8 cellular contexts compared by ENCODE assay signal in genomic region chr1:31771891-31772668, GRCh38. TPM values are rescaled to one million over a fixed set of nuclear protein-coding genes. Genes with fewer than 3 reads are reported as not detected.
DNase-seq lines count a peak whose midpoint lies in the region; ATAC-seq, FAIRE-seq and TF ChIP-seq lines count a peak whose summit lies in the region.

No MANE protein-coding gene starts in this region.

- no peak for TF ChIP-seq CTCF in fibroblast of villous mesenchyme (IDR thresholded peaks at IDR 0.05; ENCODE audit: insufficient read depth, low read depth, low read length)

- ATAC-seq in GM18909 (IDR thresholded peaks at IDR 0.05; ENCODE audit: poor library complexity, unreplicated experiment) (no peak), GM21423 (IDR thresholded peaks at IDR 0.05; ENCODE audit: unreplicated experiment) (no peak), GM18511 (IDR thresholded peaks at IDR 0.05; ENCODE audit: unreplicated experiment) (no peak)

- H3K4me3 ChIP-seq in fibroblast of villous mesenchyme (ENCODE audit: low read depth, low read length) (peak overlapping the region; percentile 21), small intestine (ENCODE audit: low read depth in 1 of 2, low read length in 2 of 2) (peak overlapping the region in 1 of 2 donors; percentile 18)

- no peaks in the 10 kb centered on the region for H3K4me1 ChIP-seq in small intestine (ENCODE audit: control insufficient read depth in 2 of 2, insufficient read depth in 1 of 2, low read depth in 1 of 2, low read length in 1 of 2)

- peaks cover 4 to 31% of the 10 kb centered on the region in 2 donors for H3K27me3 ChIP-seq in small intestine (ENCODE audit: control insufficient read depth in 2 of 2, insufficient read depth in 2 of 2, low read length in 2 of 2)

- no peaks in the 10 kb centered on the region for H3K36me3 ChIP-seq in small intestine (ENCODE audit: control insufficient read depth in 2 of 2, insufficient read depth in 2 of 2, low read length in 2 of 2)

- H3K27ac ChIP-seq in small intestine (ENCODE audit: low read depth in 1 of 2, low read length in 1 of 2): no peak overlapping the region

- no peaks in the 10 kb centered on the region for H3K9me3 ChIP-seq in small intestine (ENCODE audit: control insufficient read depth, low read depth)

- WGBS in small intestine, 3 donors: 4 to 11% (median 5%) methylated on average over 61 to 68 of the region's 68 CpGs

- no peak for FAIRE-seq in small intestine (lab: Jason Lieb, UNC)

- DNase-seq in EH (ENCODE audit: low read depth): peak; percentile 38
- peak; percentile 33 for DNase-seq in activated T-cell treated with anti-CD3 and anti-CD28 coated beads for 24 hours (ENCODE audit: low read depth)
- DNase-seq in fibroblast of villous mesenchyme (ENCODE audit: low read depth): no peak
- DNase-seq in small intestine: peak; percentile 67
- DNase-seq in HuH-7 (ENCODE audit: low spot score): no peak

RNA-seq across cellular contexts. Expression of gene ADGRB2, which starts 7.9 kb away (rescaled TPM):
- total RNA-seq in fibroblast of villous mesenchyme: 11.3 and 14.2 TPM in 2 replicates
- polyA plus RNA-seq in small intestine: 10 to 100 TPM in 1 of 3 donors, 1 to 10 TPM in 2; 4.8 to 18.3 (median 4.9) TPM

RNA-seq across cellular contexts. Expression of gene SPOCD1, which starts 43.7 kb away (rescaled TPM):
- 62.2 and 73.4 TPM in 2 replicates for total RNA-seq in fibroblast of villous mesenchyme
- 1 to 10 TPM in 1 of 3 donors, under 1 TPM in 1, not detected in 1; 0.81 to 1.1 TPM for polyA plus RNA-seq in small intestine

Comparison
In these comparisons a context has a peak if more than half of its experiments do, and no peak if none do; other contexts are left out.
1. DNase-seq: peak in EH (single experiment), activated T-cell treated with anti-CD3 and anti-CD28 coated beads for 24 hours (single experiment) and small intestine (single experiment); none in fibroblast of villous mesenchyme (single experiment) and HuH-7 (single experiment).